8 cellular contexts compared by ENCODE assay signal in genomic region chr10:12349628-12350166, GRCh38. TPM values are rescaled to one million over a fixed set of nuclear protein-coding genes. Genes with fewer than 3 reads are reported as not detected.
A peak's percentile ranks its signal among the peaks of the same experiment; 100 is the strongest.
DNase-seq lines count a peak whose midpoint lies in the region; ATAC-seq, FAIRE-seq and TF ChIP-seq lines count a peak whose summit lies in the region.

No MANE protein-coding gene starts in this region.

- H3K27me3 Mint-ChIP-seq in neural progenitor cell (ENCODE audit: insufficient read depth, low read depth): peaks cover 13% of the 10 kb centered on the region

- H3K4me1 ChIP-seq in BLaER1 treated with 17β-estradiol and CSF1 and Interleukin-3, amounts not matched to agents 10 nM and 100 nM: peaks cover 34 to 47% (median 43%) of the 10 kb centered on the region in 10 experiments
- peaks cover 10 to 21% of the 10 kb centered on the region in 2 donors for H3K4me1 ChIP-seq in duodenal mucosa (ENCODE audit: control insufficient read depth in 1 of 2, insufficient read depth in 2 of 2, low read length in 2 of 2)
- peaks cover 19% of the 10 kb centered on the region for H3K4me1 ChIP-seq in neural progenitor cell

- H3K4me1 Mint-ChIP-seq in neural progenitor cell: peaks cover 25% of the 10 kb centered on the region

- H3K9me3 ChIP-seq in BLaER1 treated with 17β-estradiol and CSF1 and Interleukin-3, amounts not matched to agents 10 nM and 100 nM (replicated peaks in 1 of 11): no peaks in the 10 kb centered on the region
- H3K9me3 ChIP-seq in duodenal mucosa (ENCODE audit: control insufficient read depth in 1 of 2, low read length in 2 of 2): no peaks in the 10 kb centered on the region
- H3K9me3 ChIP-seq in neural progenitor cell (ENCODE audit: low read depth): no peaks in the 10 kb centered on the region

- no peak for DNase-seq in Jurkat, Clone E6-1 (ENCODE audit: low read depth, low spot score)
- DNase-seq in neural progenitor cell (ENCODE audit: low spot score): no peak
- DNase-seq in stimulated activated CD4-positive, alpha-beta T cell treated with anti-CD3 and anti-CD28 coated beads, Interleukin-15, amount 100 ng/mL, for 24 hours: no peak
- no peak for DNase-seq in D721Med (ENCODE audit: insufficient read length, low spot score)

- 0 out of 22 replicates have a peak, but pooled peaks cover 0 to 1% (median 0%) of the 10 kb centered on the region in 11 experiments for H3K36me3 ChIP-seq in BLaER1 treated with 17β-estradiol and CSF1 and Interleukin-3, amounts not matched to agents 10 nM and 100 nM
- no peaks in the 10 kb centered on the region for H3K36me3 ChIP-seq in duodenal mucosa (ENCODE audit: control insufficient read depth in 1 of 2, insufficient read depth in 2 of 2, low read length in 2 of 2)
- no peaks in the 10 kb centered on the region for H3K36me3 ChIP-seq in neural progenitor cell

- H2AFZ ChIP-seq in neural progenitor cell (replicated peaks): peak overlapping the region; percentile 95

- peak overlapping the region; percentile 89 to 100 (median 98) for H3K4me2 ChIP-seq in BLaER1 treated with 17β-estradiol and CSF1 and Interleukin-3, amounts not matched to agents 10 nM and 100 nM
- peak overlapping the region; percentile 100 for H3K4me2 ChIP-seq in neural progenitor cell

- TF ChIP-seq CTCF in neural progenitor cell (IDR thresholded peaks at IDR 0.05) (no peak), D721Med (IDR thresholded peaks at IDR 0.05; ENCODE audit: insufficient read depth, missing control alignments) (no peak)

- no peaks in the 10 kb centered on the region for H3K36me3 Mint-ChIP-seq in neural progenitor cell

- H4K20me1 ChIP-seq in BLaER1 treated with 17β-estradiol and CSF1 and Interleukin-3, amounts not matched to agents 10 nM and 100 nM: peaks cover 14 to 42% (median 35%) of the 10 kb centered on the region in 11 experiments; a peak in 18 of 22 replicates
- peaks cover 12% of the 10 kb centered on the region for H4K20me1 ChIP-seq in neural progenitor cell (ENCODE audit: low read depth)

- peaks cover 24% of the 10 kb centered on the region for H3F3A ChIP-seq in neural progenitor cell (ENCODE audit: low read depth)

- FAIRE-seq in D721Med (lab: Jason Lieb, UNC): no peak

- H3K9me3 Mint-ChIP-seq in neural progenitor cell: peaks cover 3% of the 10 kb centered on the region

- peak overlapping the region; percentile 98 for H3K4me3 Mint-ChIP-seq in neural progenitor cell

- no peaks in the 10 kb centered on the region for H3K79me2 ChIP-seq in neural progenitor cell (ENCODE audit: low read depth)

- peak overlapping the region; percentile 86 to 96 (median 92) for H3K4me3 ChIP-seq in BLaER1 treated with 17β-estradiol and CSF1 and Interleukin-3, amounts not matched to agents 10 nM and 100 nM
- H3K4me3 ChIP-seq in Jurkat, Clone E6-1 (ENCODE audit: low read length): peak overlapping the region; percentile 66
- peak overlapping the region; percentile 76 to 79 for H3K4me3 ChIP-seq in duodenal mucosa (ENCODE audit: low read depth in 1 of 2, low read length in 2 of 2)
- peak overlapping the region; percentile 95 for H3K4me3 ChIP-seq in neural progenitor cell

- ATAC-seq in GM19468 (IDR thresholded peaks at IDR 0.05; ENCODE audit: extremely low read depth, unreplicated experiment): peak; percentile 14
- no peak for ATAC-seq in GM21737 (IDR thresholded peaks at IDR 0.05; ENCODE audit: unreplicated experiment)

- no peak overlapping the region for H3K27ac Mint-ChIP-seq in neural progenitor cell

- peak overlapping the region; percentile 82 to 97 (median 90) for H3K27ac ChIP-seq in BLaER1 treated with 17β-estradiol and CSF1 and Interleukin-3, amounts not matched to agents 10 nM and 100 nM
- no peak overlapping the region for H3K27ac ChIP-seq in duodenal mucosa (ENCODE audit: low read depth, low read length)
- no peak overlapping the region for H3K27ac ChIP-seq in neural progenitor cell

- peaks cover 0 to 15% (median 4%) of the 10 kb centered on the region in 11 experiments; a peak in 9 of 22 replicates for H3K27me3 ChIP-seq in BLaER1 treated with 17β-estradiol and CSF1 and Interleukin-3, amounts not matched to agents 10 nM and 100 nM
- H3K27me3 ChIP-seq in duodenal mucosa (ENCODE audit: control insufficient read depth in 1 of 2, insufficient read depth in 2 of 2, low read length in 2 of 2): no peaks in the 10 kb centered on the region
- peaks cover 44% of the 10 kb centered on the region for H3K27me3 ChIP-seq in neural progenitor cell

- peak overlapping the region; percentile 88 to 95 (median 91) for H3K9ac ChIP-seq in BLaER1 treated with 17β-estradiol and CSF1 and Interleukin-3, amounts not matched to agents 10 nM and 100 nM
- H3K9ac ChIP-seq in duodenal mucosa (ENCODE audit: low read depth in 1 of 2, low read length in 2 of 2) (peak overlapping the region; percentile 55 to 77), neural progenitor cell (peak overlapping the region; percentile 22)

RNA-seq across cellular contexts. Expression of gene CAMK1D, which starts 0.3 kb away (rescaled TPM):
- 9.4 TPM for polyA plus RNA-seq in Jurkat, Clone E6-1 (2012; ENCODE audit: insufficient read depth, insufficient read length)
- 7.6 and 8.8 TPM in 2 replicates for total RNA-seq in neural progenitor cell (ENCODE audit: low replicate concordance)

Comparison
In these comparisons a context has a peak if more than half of its experiments do, and no peak if none do; other contexts are left out.
1. H3K27ac ChIP-seq: peak in BLaER1 treated with 17β-estradiol and CSF1 and Interleukin-3, amounts not matched to agents 10 nM and 100 nM (11 of 11); none in duodenal mucosa (single experiment) and neural progenitor cell (single experiment).
2. H3K9ac ChIP-seq: peak in every context shown above with its lines; median percentile 91 in BLaER1 treated with 17β-estradiol and CSF1 and Interleukin-3, amounts not matched to agents 10 nM and 100 nM; 66 in duodenal mucosa; 22 in neural progenitor cell.
3. Peak in every context shown above with its lines, with median percentiles within 50 percentile points of each other: H3K4me3 ChIP-seq.